Comparison of ENCODE assay signal across 7 cellular contexts in genomic region chr13:36420437-36420891, GRCh38. TPM values are rescaled to one million over a fixed set of nuclear protein-coding genes. Genes with fewer than 3 reads are reported as not detected.
DNase-seq lines count a peak whose midpoint lies in the region; ATAC-seq and TF ChIP-seq lines count a peak whose summit lies in the region.

No MANE protein-coding gene starts in this region.

- no peaks in the 10 kb centered on the region for H3K27me3 ChIP-seq in cardiac muscle cell

- ATAC-seq in HG02588 (IDR thresholded peaks at IDR 0.05; ENCODE audit: unreplicated experiment): peak; percentile 81
- ATAC-seq in activated naive CD4-positive, alpha-beta T cell treated with anti-CD3 and anti-CD28 coated beads, Interleukin-2, amount 50 U/mL, for 72 hours: peak; percentile 55 to 67

- no peaks in the 10 kb centered on the region for H3K36me3 ChIP-seq in cardiac muscle cell

- peak overlapping the region in 1 of 2 donors; percentile 30 for H3K27ac Mint-ChIP-seq in activated naive CD4-positive, alpha-beta T cell treated with anti-CD3 and anti-CD28 coated beads, Interleukin-2, amount 50 U/mL, for 72 hours

- peaks cover 3 to 12% of the 10 kb centered on the region in 2 donors for H3K9me3 Mint-ChIP-seq in activated naive CD4-positive, alpha-beta T cell treated with anti-CD3 and anti-CD28 coated beads, Interleukin-2, amount 50 U/mL, for 72 hours

- no peaks in the 10 kb centered on the region for H3K9me3 ChIP-seq in cardiac muscle cell (ENCODE audit: low read depth)

- peak; percentile 72 for TF ChIP-seq CTCF in GM12875 (IDR thresholded peaks at IDR 0.05; ENCODE audit: borderline replicate concordance, insufficient read depth, low read depth, low read length)
- peak; percentile 87 for TF ChIP-seq CTCF in cardiac muscle cell (IDR thresholded peaks at IDR 0.05; ENCODE audit: low read depth, low read length)

- no peak overlapping the region for H3K27ac ChIP-seq in cardiac muscle cell

- H3K4me1 ChIP-seq in cardiac muscle cell (ENCODE audit: low read depth): no peaks in the 10 kb centered on the region

- H3K36me3 Mint-ChIP-seq in activated naive CD4-positive, alpha-beta T cell treated with anti-CD3 and anti-CD28 coated beads, Interleukin-2, amount 50 U/mL, for 72 hours: peaks cover 2 to 8% of the 10 kb centered on the region in 2 donors

- H3K4me3 ChIP-seq in GM12875 (ENCODE audit: low read depth, low read length): no peak overlapping the region
- no peak overlapping the region for H3K4me3 ChIP-seq in cardiac muscle cell

- peak; percentile 71 for DNase-seq in NCI-H1092 treated with DMSO at 0.1 percent for 48 hours (lab: John Stamatoyannopoulos, UW)
- DNase-seq in SKM-1 treated with dmso at 0.1 percent for 144 hours (lab: John Stamatoyannopoulos, UW; ENCODE audit: unreplicated experiment): peak; percentile 67
- peak in 1 of 2 donors; percentile 77 for DNase-seq in activated naive CD4-positive, alpha-beta T cell treated with anti-CD3 and anti-CD28 coated beads, Interleukin-2, amount 50 U/mL, for 72 hours (ENCODE audit: low spot score in 2 of 2)
- DNase-seq in cardiac muscle cell (ENCODE audit: low read depth in 1 of 2, low spot score in 1 of 2): peak; percentile 78 to 85
- DNase-seq in putamen (ENCODE audit: low spot score): peak; percentile 58

RNA-seq across cellular contexts. Expression of gene CCNA1, which starts 11.8 kb away (rescaled TPM):
- total RNA-seq in activated naive CD4-positive, alpha-beta T cell treated with anti-CD3 and anti-CD28 coated beads, Interleukin-2, amount 50 U/mL, for 72 hours: under 1 TPM in 1 of 2 donors, not detected in 1; 0.70 TPM
- total RNA-seq in cardiac muscle cell: 1.4 TPM in 1 of 2 replicates, not detected in the other
- polyA plus RNA-seq in cardiac muscle cell: 0.26 and 0.96 TPM in 2 replicates
